In the genomic region with DNA sequence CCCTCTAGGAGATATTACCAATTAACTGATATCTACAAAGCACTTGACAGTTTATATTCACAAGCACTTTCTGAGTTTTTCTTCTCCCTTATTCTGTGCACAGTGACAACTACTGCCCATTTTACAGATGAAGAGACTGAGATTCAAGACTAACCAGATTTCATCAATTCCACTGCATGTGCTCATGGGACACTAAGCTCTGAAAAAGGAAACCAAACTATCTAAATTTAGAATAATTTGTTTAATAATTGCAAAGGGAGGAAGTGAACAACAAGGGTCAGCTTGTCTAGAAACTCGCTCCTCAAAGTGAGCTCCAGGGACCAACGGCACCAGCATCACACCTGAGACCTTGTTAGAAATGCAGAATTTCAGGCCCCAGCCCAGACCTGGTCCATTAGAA, we compare ENCODE assay signal across 19 cellular contexts. TPM values are rescaled to one million over a fixed set of nuclear protein-coding genes. Genes with fewer than 3 reads are reported as not detected.
A peak's percentile ranks its signal among the peaks of the same experiment; 100 is the strongest.
DNase-seq lines count a peak whose midpoint lies in the region; ATAC-seq and TF ChIP-seq lines count a peak whose summit lies in the region.
"Had no signal": no experiment of that assay in that cellular context is flagged by ENCODE, and none has a peak within 500 bp of the region (broad histone marks: within the 10 kb centered on the region; RNA-seq: fewer than 3 reads in every experiment).

No MANE protein-coding gene starts in this region.

- H2BK5ac ChIP-seq in mesendoderm (ENCODE audit: low read length): no peak overlapping the region

- no peak overlapping the region for H2BK120ac ChIP-seq in mesendoderm (ENCODE audit: low read depth, low read length)

- CTCF ChIA-PET in GM10248 (lab: Yijun Ruan, JAX): interaction anchor here (1.0 to 2.3 kb wide), 4 partner anchors 9 to 386 kb away, joined by 3 to 6 read pairs (median 3); no protein-coding TSS in a partner anchor

- H3K4ac ChIP-seq in mesendoderm (ENCODE audit: low read depth, low read length): no peak overlapping the region

- H2AK5ac ChIP-seq in mesendoderm (ENCODE audit: low read length): no peak overlapping the region

- no peaks in the 10 kb centered on the region for H3K79me2 ChIP-seq in mesendoderm (ENCODE audit: control insufficient read depth, insufficient read depth, low read length)

- H4K8ac ChIP-seq in mesendoderm (ENCODE audit: low read depth, low read length): no peak overlapping the region

- no peak overlapping the region for H3K23ac ChIP-seq in mesendoderm (ENCODE audit: low read length)

- H4K5ac ChIP-seq in mesendoderm (ENCODE audit: low read length): no peak overlapping the region

- no peak overlapping the region for H3K4me3 ChIP-seq in mesendoderm (ENCODE audit: low read length)
- H3K4me3 ChIP-seq: heart left ventricle, tibial artery had no signal

- POLR2A ChIA-PET in GM10248 (lab: Yijun Ruan, JAX): no interaction called here

- no peak overlapping the region for H3K9ac ChIP-seq in mesendoderm (ENCODE audit: low read length)

- no peak overlapping the region for H3K27ac ChIP-seq in mesendoderm (ENCODE audit: low read depth, low read length)
- H3K27ac ChIP-seq: heart left ventricle, tibial artery had no signal

- DNase-seq in GM10248 (ENCODE audit: extremely low spot score) (peak; percentile 20), mesendoderm (no peak), AML-193 (lab: John Stamatoyannopoulos, UW) (no peak), Kasumi-1 (lab: John Stamatoyannopoulos, UW) (no peak)
- DNase-seq in activated CD4-positive, alpha-beta T cell treated with anti-CD3 and anti-CD28 coated beads, Interleukin-2, amount 50 U/mL, for 1 hour: no peak
- DNase-seq: activated CD4-positive, alpha-beta T cell treated with anti-CD3 and anti-CD28 coated beads for 1 hour; activated T-cell treated with anti-CD3 and anti-CD28 coated beads, Interleukin-2, amount 50 U/mL, for 24 hours; amygdala; erythroblast; heart left ventricle; KG1; NCI-H526; posterior cingulate gyrus; stimulated activated CD8-positive, alpha-beta memory T cell treated with anti-CD3 and anti-CD28 coated beads, Interleukin-4, amount 100 ng/mL, for 48 hours; T-helper 1 cell; tibial artery had no signal

- no CpG with 5 or more reads among the region's 2 CpGs for WGBS in mesendoderm (ENCODE audit: extremely low coverage, insufficient coverage, low lambda C conversion rate)

- no peaks in the 10 kb centered on the region for H3K79me1 ChIP-seq in mesendoderm (ENCODE audit: low read length)

- no peak overlapping the region for H3K56ac ChIP-seq in mesendoderm (ENCODE audit: low read length)

- H3K18ac ChIP-seq in mesendoderm (ENCODE audit: low read length): no peak overlapping the region

- TF ChIP-seq CTCF in GM10248 (IDR thresholded peaks at IDR 0.05; ENCODE audit: control extremely low read depth, extremely low read depth, low read depth, missing control alignments): no peak

- no peak overlapping the region for H2BK15ac ChIP-seq in mesendoderm (replicated peaks; ENCODE audit: low read depth)

- H3K4me1 ChIP-seq in mesendoderm (ENCODE audit: control insufficient read depth, low read depth, low read length): no peaks in the 10 kb centered on the region
- H3K4me1 ChIP-seq: heart left ventricle, tibial artery had no signal

- no peaks in the 10 kb centered on the region for H3K36me3 ChIP-seq in mesendoderm (ENCODE audit: control insufficient read depth, insufficient read depth, low read length)
- H3K36me3 ChIP-seq: heart left ventricle, tibial artery had no signal

- no peak overlapping the region for H3K4me2 ChIP-seq in mesendoderm (ENCODE audit: low read length)

- no peaks in the 10 kb centered on the region for H3K27me3 ChIP-seq in mesendoderm (ENCODE audit: insufficient read depth, low read length, poor library complexity)
- H3K27me3 ChIP-seq: heart left ventricle, tibial artery had no signal

- peak; percentile 90 for ATAC-seq in GM19035 (IDR thresholded peaks at IDR 0.05; ENCODE audit: unreplicated experiment)
- ATAC-seq in GM21576 (IDR thresholded peaks at IDR 0.05; ENCODE audit: unreplicated experiment): peak; percentile 76
- ATAC-seq in HG03139 (IDR thresholded peaks at IDR 0.05; ENCODE audit: unreplicated experiment): peak; percentile 71
- ATAC-seq: heart left ventricle had no signal

RNA-seq across cellular contexts. Expression of a gene that starts 50.8 kb away (rescaled TPM):
- 13.4 TPM for polyA plus RNA-seq in mesendoderm (2013, experiment 1 of 2)
- polyA plus RNA-seq in mesendoderm (2013, experiment 2 of 2): 13.6 TPM
